Comparison of ENCODE assay signal across 8 cellular contexts in the genomic region with DNA sequence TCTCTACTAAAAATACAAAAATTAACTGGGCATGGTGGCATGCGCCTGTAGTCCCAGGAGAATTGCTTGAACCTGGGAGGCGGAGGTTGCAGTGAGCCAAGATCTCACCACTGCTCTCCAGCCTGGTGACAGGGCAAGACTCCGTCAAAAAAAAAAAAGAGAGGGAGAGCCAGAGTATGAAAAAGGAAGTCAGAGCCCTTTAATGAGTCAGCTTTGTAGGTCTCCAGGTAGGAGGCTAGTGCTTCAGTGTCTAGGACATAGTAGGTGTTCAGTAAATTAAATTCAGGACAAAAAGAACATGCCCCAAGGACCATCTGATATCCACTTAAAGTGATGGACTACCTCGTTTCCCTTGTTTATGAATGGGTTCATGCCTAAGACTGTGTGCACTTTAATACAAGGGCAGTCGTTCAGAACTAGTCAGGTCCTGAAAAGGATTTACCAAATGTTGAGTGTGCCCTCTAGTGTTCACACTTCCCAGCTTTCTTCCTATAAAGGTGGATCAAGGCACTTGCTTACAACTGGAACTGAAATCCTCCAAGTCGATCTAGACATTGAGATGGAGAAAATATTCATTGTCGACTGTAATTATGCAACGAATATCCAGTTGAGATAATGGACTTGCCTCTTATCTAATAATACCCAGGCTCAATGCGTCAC. TPM values are rescaled to one million over a fixed set of nuclear protein-coding genes. Genes with fewer than 3 reads are reported as not detected.
DNase-seq lines count a peak whose midpoint lies in the region; ATAC-seq, FAIRE-seq and TF ChIP-seq lines count a peak whose summit lies in the region.

No MANE protein-coding gene starts in this region.

- H3K27me3 ChIP-seq in heart right ventricle (peaks cover 0 to 20% (median 0%) of the 10 kb centered on the region in 7 donors), right atrium auricular region (no peaks in the 10 kb centered on the region), tibial nerve (peaks cover 0 to 6% of the 10 kb centered on the region in 2 donors)

- no peak for FAIRE-seq in H54 (lab: Jason Lieb, UNC)

- no peaks in the 10 kb centered on the region for H3K27me3 Mint-ChIP-seq in activated CD8-positive, alpha-beta T cell treated with anti-CD3 and anti-CD28 coated beads, Interleukin-2, amount 10 ng/mL, durations not matched to agents 7 days and 5 days (ENCODE audit: low read depth)

- no peak overlapping the region for H3K4me3 Mint-ChIP-seq in activated CD8-positive, alpha-beta T cell treated with anti-CD3 and anti-CD28 coated beads, Interleukin-2, amount 10 ng/mL, durations not matched to agents 7 days and 5 days

- H3K36me3 Mint-ChIP-seq in activated CD8-positive, alpha-beta T cell treated with anti-CD3 and anti-CD28 coated beads, Interleukin-2, amount 10 ng/mL, durations not matched to agents 7 days and 5 days (ENCODE audit: low read depth): no peaks in the 10 kb centered on the region

- H3K9me3 ChIP-seq in heart right ventricle: no peaks in the 10 kb centered on the region
- H3K9me3 ChIP-seq in right atrium auricular region: no peaks in the 10 kb centered on the region
- H3K9me3 ChIP-seq in tibial nerve: no peaks in the 10 kb centered on the region

- WGBS in heart right ventricle, 2 donors: 33 to 34% methylated on average over 9 of the region's 9 CpGs
- 28 to 34% methylated on average over 9 of the region's 9 CpGs for WGBS in tibial nerve, 2 donors

- H3K36me3 ChIP-seq in heart right ventricle (no peaks in the 10 kb centered on the region), right atrium auricular region (no peaks in the 10 kb centered on the region), tibial nerve (no peaks in the 10 kb centered on the region)

- no peak for TF ChIP-seq EP300 in tibial nerve (IDR thresholded peaks at IDR 0.05)

- DNase-seq in heart right ventricle (peak in 1 of 2 donors; percentile 21), right atrium auricular region (ENCODE audit: low spot score) (no peak), H54 (ENCODE audit: insufficient read length, low spot score) (peak; percentile 3), M059J (ENCODE audit: low read depth) (peak; percentile 71), islet precursor cell (peak; percentile 56), tibial nerve (ENCODE audit: low spot score in 2 of 2) (peak in 1 of 2 donors; percentile 72), NCI-H1436 treated with DMSO at 0.1 percent for 48 hours (lab: John Stamatoyannopoulos, UW) (no peak)
- peak; percentile 30 for DNase-seq in activated CD8-positive, alpha-beta T cell treated with anti-CD3 and anti-CD28 coated beads, Interleukin-2, amount 10 ng/mL, durations not matched to agents 7 days and 5 days

- no peak overlapping the region for H3K27ac Mint-ChIP-seq in activated CD8-positive, alpha-beta T cell treated with anti-CD3 and anti-CD28 coated beads, Interleukin-2, amount 10 ng/mL, durations not matched to agents 7 days and 5 days

- peak in 7 of 9 donors; percentile 43 to 60 (median 52) for TF ChIP-seq CTCF in heart right ventricle (IDR thresholded peaks at IDR 0.05)
- peak in 1 of 2 donors; percentile 63 for TF ChIP-seq CTCF in right atrium auricular region (IDR thresholded peaks at IDR 0.05)
- peak; percentile 20 to 53 (median 45) for TF ChIP-seq CTCF in tibial nerve (IDR thresholded peaks at IDR 0.05)

- no peak for TF ChIP-seq POLR2A in H54 (IDR thresholded peaks at IDR 0.05; ENCODE audit: low read depth, low read length)
- no peak for TF ChIP-seq POLR2A in tibial nerve (IDR thresholded peaks at IDR 0.05)

- H3K4me1 ChIP-seq in heart right ventricle: peaks cover 0 to 8% (median 0%) of the 10 kb centered on the region in 9 donors
- H3K4me1 ChIP-seq in right atrium auricular region: no peaks in the 10 kb centered on the region
- H3K4me1 ChIP-seq in tibial nerve: no peaks in the 10 kb centered on the region

- ATAC-seq in heart right ventricle: peak in 2 of 8 donors; percentile 47 to 49
- no peak for ATAC-seq in activated CD8-positive, alpha-beta T cell treated with anti-CD3 and anti-CD28 coated beads, Interleukin-2, amount 10 ng/mL, durations not matched to agents 7 days and 5 days

- CTCF ChIA-PET in activated CD8-positive, alpha-beta T cell treated with anti-CD3 and anti-CD28 coated beads, Interleukin-2, amount 10 ng/mL, durations not matched to agents 7 days and 5 days (lab: Charles Lee): no interaction called here

- intact Hi-C loops in heart right ventricle (cut with DNase I): loop anchor here in 8 of 10 donors (2.0 to 10.0 kb wide), 5 partner anchors 782 to 787 kb away; no protein-coding TSS in a partner anchor

- H3K27ac ChIP-seq in heart right ventricle (no peak overlapping the region), right atrium auricular region (no peak overlapping the region), tibial nerve (no peak overlapping the region)

- H3K4me3 ChIP-seq in heart right ventricle: no peak overlapping the region
- H3K4me3 ChIP-seq in right atrium auricular region: no peak overlapping the region
- H3K4me3 ChIP-seq in tibial nerve: no peak overlapping the region

- peaks cover 3% of the 10 kb centered on the region for H3K4me1 Mint-ChIP-seq in activated CD8-positive, alpha-beta T cell treated with anti-CD3 and anti-CD28 coated beads, Interleukin-2, amount 10 ng/mL, durations not matched to agents 7 days and 5 days (ENCODE audit: low read depth)

- POLR2A ChIA-PET in activated CD8-positive, alpha-beta T cell treated with anti-CD3 and anti-CD28 coated beads, Interleukin-2, amount 10 ng/mL, durations not matched to agents 7 days and 5 days (lab: Charles Lee): no interaction called here

- no peaks in the 10 kb centered on the region for H3K9me3 Mint-ChIP-seq in activated CD8-positive, alpha-beta T cell treated with anti-CD3 and anti-CD28 coated beads, Interleukin-2, amount 10 ng/mL, durations not matched to agents 7 days and 5 days (ENCODE audit: insufficient read depth)

RNA-seq across cellular contexts. Expression of a gene that starts 29.0 kb away (rescaled TPM):
- total RNA-seq in heart right ventricle (not detected), right atrium auricular region (not detected), tibial nerve (not detected)
- not detected for polyA plus RNA-seq in heart right ventricle
- not detected in 2 replicates for total RNA-seq in M059J (2014; rRNA removed; shearing (Covaris generic))
- not detected for total RNA-seq in activated CD8-positive, alpha-beta T cell treated with anti-CD3 and anti-CD28 coated beads, Interleukin-2, amount 10 ng/mL, durations not matched to agents 7 days and 5 days

Comparison
In these comparisons a context has a peak if more than half of its experiments do, and no peak if none do; other contexts are left out.
1. DNase-seq: peak in H54 (single experiment), M059J (single experiment), activated CD8-positive, alpha-beta T cell treated with anti-CD3 and anti-CD28 coated beads, Interleukin-2, amount 10 ng/mL, durations not matched to agents 7 days and 5 days (single experiment) and islet precursor cell (single experiment); none in right atrium auricular region (single experiment) and NCI-H1436 treated with DMSO at 0.1 percent for 48 hours (single experiment).